In genomic region chr15:91982401-91982800, GRCh38 we compare ENCODE assay signal across 1 cellular context.
TF ChIP-seq lines count a peak whose summit lies in the region.

No MANE protein-coding gene starts in this region.

TF ChIP-seq in H1, 55 proteins besides CTCF, POLR2A, EP300 and RAD21:
- TF ChIP-seq TAF1 (IDR thresholded peaks at IDR 0.05; ENCODE audit: low read depth, low read length) (no peak), SIX5 (IDR thresholded peaks at IDR 0.05; ENCODE audit: low read depth, low read length) (no peak), SIRT6 (IDR thresholded peaks at IDR 0.05; ENCODE audit: low read length) (no peak), HDAC6 (IDR thresholded peaks at IDR 0.05; ENCODE audit: low read depth, low read length) (no peak), EGR1 (IDR thresholded peaks at IDR 0.05; ENCODE audit: borderline replicate concordance, low read depth, low read length) (no peak), POU5F1 (IDR thresholded peaks at IDR 0.05; ENCODE audit: low read depth, low read length) (no peak), USF2 (IDR thresholded peaks at IDR 0.05; ENCODE audit: low read length) (no peak), CHD1 (IDR thresholded peaks at IDR 0.05; ENCODE audit: low read depth, low read length) (no peak), POLR2AphosphoS5 (IDR thresholded peaks at IDR 0.05; ENCODE audit: low read depth, low read length) (no peak), CHD7 (IDR thresholded peaks at IDR 0.05; ENCODE audit: insufficient replicate concordance, low read length) (no peak), GABPA (IDR thresholded peaks at IDR 0.05; ENCODE audit: borderline replicate concordance, insufficient read depth, low read length) (no peak), RBBP5 (IDR thresholded peaks at IDR 0.05; ENCODE audit: borderline replicate concordance, low read depth, low read length) (no peak), TAF7 (optimal IDR thresholded peaks at IDR 0.05; ENCODE audit: borderline replicate concordance, low read depth, low read length) (no peak), SP4 (IDR thresholded peaks at IDR 0.05; ENCODE audit: low read length) (no peak), SP2 (IDR thresholded peaks at IDR 0.05; ENCODE audit: low read length) (no peak), SRF (IDR thresholded peaks at IDR 0.05; ENCODE audit: low read depth, low read length) (no peak)
